8 cellular contexts compared by ENCODE assay signal in the genomic region with DNA sequence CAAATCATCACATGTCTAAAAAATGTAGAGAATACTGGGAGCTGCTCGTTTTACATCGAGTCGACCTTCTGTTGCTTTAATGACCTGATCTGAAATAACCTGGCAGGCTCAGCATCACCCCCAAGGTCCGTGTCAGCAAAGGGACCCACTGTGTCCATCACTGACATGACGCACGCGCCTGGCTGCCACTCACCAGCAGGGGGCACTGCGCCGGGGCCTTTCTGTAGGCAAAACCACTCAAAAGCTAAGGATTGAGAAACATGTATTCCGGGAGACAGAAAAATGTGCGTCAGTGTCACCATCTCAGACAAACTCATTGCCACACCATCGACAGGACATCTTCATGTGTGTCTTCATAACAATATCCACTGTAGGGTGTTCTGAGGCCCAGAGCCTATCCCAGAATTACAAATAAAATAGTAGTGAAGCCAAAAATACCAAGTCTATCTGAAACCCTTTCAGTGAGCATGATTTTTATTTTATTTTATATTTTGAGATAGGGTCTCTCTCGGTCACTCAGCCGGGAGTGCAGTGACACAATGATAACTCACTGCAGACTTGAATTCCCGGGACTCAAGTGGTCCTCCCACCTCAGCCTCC.
DNase-seq lines count a peak whose midpoint lies in the region; ATAC-seq and TF ChIP-seq lines count a peak whose summit lies in the region.

No MANE protein-coding gene starts in this region.

- TF ChIP-seq CTCF in GM10248 (IDR thresholded peaks at IDR 0.05; ENCODE audit: control extremely low read depth, extremely low read depth, low read depth, missing control alignments), result peak; percentile 78
- peak; percentile 83 for TF ChIP-seq CTCF in colonic mucosa (IDR thresholded peaks at IDR 0.05)
- TF ChIP-seq CTCF in lower lobe of right lung (IDR thresholded peaks at IDR 0.05), result peak; percentile 95

- H3K14ac ChIP-seq in mesenchymal stem cell (ENCODE audit: low read length in 2 of 2), result no peak overlapping the region

- no peak overlapping the region for H3K4ac ChIP-seq in mesenchymal stem cell (ENCODE audit: low read depth in 1 of 2, low read length in 2 of 2)

- H3K9me3 ChIP-seq in colonic mucosa (no peaks in the 10 kb centered on the region), lower lobe of right lung (no peaks in the 10 kb centered on the region), mesenchymal stem cell (ENCODE audit: control insufficient read depth, low read length) (no peaks in the 10 kb centered on the region)

- no peak overlapping the region for H2AK5ac ChIP-seq in mesenchymal stem cell (ENCODE audit: low read length, severe bottlenecking)

- no peaks in the 10 kb centered on the region for H3K36me3 ChIP-seq in colonic mucosa
- no peaks in the 10 kb centered on the region for H3K36me3 ChIP-seq in lower lobe of right lung
- H3K36me3 ChIP-seq in mesenchymal stem cell (ENCODE audit: control insufficient read depth in 1 of 2, insufficient read depth in 2 of 2, low read depth in 1 of 2, low read length in 2 of 2), result no peaks in the 10 kb centered on the region

- no peak overlapping the region for H3K9ac ChIP-seq in colonic mucosa (ENCODE audit: low read depth in 2 of 2, low read length in 2 of 2)
- no peak overlapping the region for H3K9ac ChIP-seq in mesenchymal stem cell (ENCODE audit: low read length)

- no peaks in the 10 kb centered on the region for H3K27me3 ChIP-seq in colonic mucosa
- H3K27me3 ChIP-seq in lower lobe of right lung (ENCODE audit: low read depth), result no peaks in the 10 kb centered on the region
- no peaks in the 10 kb centered on the region for H3K27me3 ChIP-seq in mesenchymal stem cell (ENCODE audit: control insufficient read depth in 1 of 2, insufficient read depth in 1 of 2, low read length in 2 of 2)

- H3K4me2 ChIP-seq in mesenchymal stem cell (ENCODE audit: low read length, poor library complexity, severe bottlenecking), result no peak overlapping the region

- no peak overlapping the region for H2BK15ac ChIP-seq in mesenchymal stem cell (ENCODE audit: low read depth, poor library complexity, severe bottlenecking)

- H2AFZ ChIP-seq in mesenchymal stem cell (ENCODE audit: low read depth, low read length), result no peak overlapping the region

- peaks cover 3% of the 10 kb centered on the region for H3K9me3 Mint-ChIP-seq in activated CD4-positive, alpha-beta T cell treated with anti-CD3 and anti-CD28 coated beads, Interleukin-2, amount 10 ng/mL, durations not matched to agents 7 days and 5 days

- no peaks in the 10 kb centered on the region for H3K36me3 Mint-ChIP-seq in activated CD4-positive, alpha-beta T cell treated with anti-CD3 and anti-CD28 coated beads, Interleukin-2, amount 10 ng/mL, durations not matched to agents 7 days and 5 days (ENCODE audit: low read depth)

- no peak overlapping the region for H2BK5ac ChIP-seq in mesenchymal stem cell (ENCODE audit: low read depth, low read length, poor library complexity, severe bottlenecking)

- H3K79me1 ChIP-seq in mesenchymal stem cell (replicated peaks; ENCODE audit: low read length, poor library complexity, severe bottlenecking), result no peaks in the 10 kb centered on the region

- peaks cover 2% of the 10 kb centered on the region for H3K27me3 Mint-ChIP-seq in activated CD4-positive, alpha-beta T cell treated with anti-CD3 and anti-CD28 coated beads, Interleukin-2, amount 10 ng/mL, durations not matched to agents 7 days and 5 days

- CTCF ChIA-PET in GM10248 (lab: Yijun Ruan, JAX), result interaction anchor here (0.7 to 3.9 kb wide), 15 partner anchors 9 to 670 kb away, joined by 3 to 20 read pairs (median 4); no protein-coding TSS in a partner anchor
- CTCF ChIA-PET in activated CD4-positive, alpha-beta T cell treated with anti-CD3 and anti-CD28 coated beads, Interleukin-2, amount 10 ng/mL, durations not matched to agents 7 days and 5 days (lab: Charles Lee), result interaction anchor here (0.8 to 1.4 kb wide), 3 partner anchors 17 to 46 kb away, joined by 3 to 4 read pairs (median 3); no protein-coding TSS in a partner anchor

- no peaks in the 10 kb centered on the region for H3K4me1 ChIP-seq in colonic mucosa
- no peaks in the 10 kb centered on the region for H3K4me1 ChIP-seq in lower lobe of right lung
- no peaks in the 10 kb centered on the region for H3K4me1 ChIP-seq in mesenchymal stem cell (ENCODE audit: control insufficient read depth, insufficient read depth, low read depth, low read length)

- H3K18ac ChIP-seq in mesenchymal stem cell (ENCODE audit: low read depth in 1 of 2, low read length in 2 of 2), result no peak overlapping the region

- no peak overlapping the region for H3K27ac Mint-ChIP-seq in activated CD4-positive, alpha-beta T cell treated with anti-CD3 and anti-CD28 coated beads, Interleukin-2, amount 10 ng/mL, durations not matched to agents 7 days and 5 days

- no peak overlapping the region for H3K23ac ChIP-seq in mesenchymal stem cell (ENCODE audit: low read length in 2 of 2)

- H2BK12ac ChIP-seq in mesenchymal stem cell (ENCODE audit: low read length in 2 of 2), result no peak overlapping the region

- H3K4me3 ChIP-seq in colonic mucosa, result no peak overlapping the region
- no peak overlapping the region for H3K4me3 ChIP-seq in lower lobe of right lung
- no peak overlapping the region for H3K4me3 ChIP-seq in mesenchymal stem cell (ENCODE audit: insufficient read depth in 1 of 2, low read depth in 1 of 2, low read length in 2 of 2)

- no peak overlapping the region for H2BK120ac ChIP-seq in mesenchymal stem cell (ENCODE audit: low read depth, low read length)

- H3K4me1 Mint-ChIP-seq in activated CD4-positive, alpha-beta T cell treated with anti-CD3 and anti-CD28 coated beads, Interleukin-2, amount 10 ng/mL, durations not matched to agents 7 days and 5 days, result no peaks in the 10 kb centered on the region

- no peak overlapping the region for H3K4me3 Mint-ChIP-seq in activated CD4-positive, alpha-beta T cell treated with anti-CD3 and anti-CD28 coated beads, Interleukin-2, amount 10 ng/mL, durations not matched to agents 7 days and 5 days

- peak; percentile 62 for DNase-seq in GM10248 (ENCODE audit: extremely low spot score)
- DNase-seq in MV-4-11 (lab: John Stamatoyannopoulos, UW), result peak; percentile 82
- peak; percentile 73 for DNase-seq in activated CD4-positive, alpha-beta T cell treated with anti-CD3 and anti-CD28 coated beads, Interleukin-2, amount 10 ng/mL, durations not matched to agents 7 days and 5 days
- peak; percentile 74 for DNase-seq in colonic mucosa
- DNase-seq in lower lobe of right lung, result peak; percentile 85
- DNase-seq in stimulated activated CD8-positive, alpha-beta memory T cell treated with anti-CD3 and anti-CD28 coated beads, Interleukin-15, amount 100 ng/mL, for 4 hours (ENCODE audit: low read depth in 2 of 2), result peak; percentile 15 to 21
- DNase-seq in mesenchymal stem cell, result no peak

- intact Hi-C loops in colonic mucosa (cut with DNase I) (loop anchor here (5.0 kb wide), 1 partner anchor 105 kb away; no protein-coding TSS in a partner anchor), lower lobe of right lung (cut with DNase I) (no loop called here)

- H4K8ac ChIP-seq in mesenchymal stem cell (ENCODE audit: low read length), result no peak overlapping the region

- 27% methylated on average over 15 of the region's 15 CpGs for WGBS in mesenchymal stem cell

- no peak overlapping the region for H4K91ac ChIP-seq in mesenchymal stem cell (ENCODE audit: low read length)

- POLR2A ChIA-PET in GM10248 (lab: Yijun Ruan, JAX), result no interaction called here
- POLR2A ChIA-PET in activated CD4-positive, alpha-beta T cell treated with anti-CD3 and anti-CD28 coated beads, Interleukin-2, amount 10 ng/mL, durations not matched to agents 7 days and 5 days (lab: Charles Lee), result no interaction called here

- ATAC-seq in lower lobe of right lung (peak; percentile 76 to 86), GM21390 (IDR thresholded peaks at IDR 0.05; ENCODE audit: unreplicated experiment) (no peak)

- H3K27ac ChIP-seq in colonic mucosa (no peak overlapping the region), lower lobe of right lung (no peak overlapping the region), mesenchymal stem cell (ENCODE audit: low read length, poor library complexity, severe bottlenecking) (no peak overlapping the region)
